ENCODE assay signal across 11 cellular contexts in the genomic region with DNA sequence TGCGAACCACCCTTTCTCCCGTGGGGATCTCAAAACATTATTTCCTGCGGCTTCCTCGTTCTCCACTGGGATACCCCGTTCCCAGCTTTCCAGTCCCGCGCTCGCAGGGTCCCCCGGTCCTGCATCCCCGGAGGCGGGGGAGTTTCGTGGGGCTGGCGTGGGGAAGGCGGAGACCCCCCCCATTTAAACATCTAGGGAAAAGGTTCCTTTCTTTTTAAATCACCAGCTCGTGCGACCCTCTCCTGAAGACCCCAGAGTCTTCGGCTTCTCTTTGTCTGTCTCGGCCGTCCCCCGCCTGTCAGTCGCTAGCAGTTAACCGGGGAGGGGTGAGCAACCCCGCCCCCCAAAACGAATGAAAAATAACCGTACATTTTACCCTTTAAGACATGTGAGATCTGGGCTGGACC. TPM values are rescaled to one million over a fixed set of nuclear protein-coding genes. Genes with fewer than 3 reads are reported as not detected.
DNase-seq lines count a peak whose midpoint lies in the region; ATAC-seq and TF ChIP-seq lines count a peak whose summit lies in the region.
"Had no signal": no experiment of that assay in that cellular context is flagged by ENCODE, and none has a peak within 500 bp of the region (broad histone marks: within the 10 kb centered on the region; RNA-seq: fewer than 3 reads in every experiment).

No MANE protein-coding gene starts in this region.

- DNase-seq in D341Med (ENCODE audit: low spot score) = peak; percentile 57
- peak in 1 of 2 donors; percentile 13 for DNase-seq in central memory CD8-positive, alpha-beta T cell (ENCODE audit: low spot score in 2 of 2)
- DNase-seq in nephron progenitor cell = peak; percentile 59
- DNase-seq in kidney tubule cell (ENCODE audit: low spot score) = no peak
- no peak for DNase-seq in COR-L47 (lab: John Stamatoyannopoulos, UW)
- DNase-seq in colonic mucosa = no peak
- DNase-seq in NCI-H2029 (lab: John Stamatoyannopoulos, UW) = no peak
- DNase-seq: effector CD4-positive, alpha-beta T cell had no signal

- no peak overlapping the region for H3K4me3 ChIP-seq in colonic mucosa

- peaks cover 91% of the 10 kb centered on the region for H3K27me3 ChIP-seq in colonic mucosa

- no peaks in the 10 kb centered on the region for H3K36me3 ChIP-seq in colonic mucosa

- H3K4me1 Mint-ChIP-seq in IgD-negative memory B cell = peaks cover 14 to 20% (median 15%) of the 10 kb centered on the region in 3 donors
- H3K4me1 Mint-ChIP-seq in central memory CD8-positive, alpha-beta T cell = peaks cover 24% of the 10 kb centered on the region
- H3K4me1 Mint-ChIP-seq in nephron progenitor cell = peaks cover 52% of the 10 kb centered on the region

- no peak for ATAC-seq in central memory CD8-positive, alpha-beta T cell (replicated peaks; ENCODE audit: extremely low read depth, poor library complexity, severe bottlenecking)
- ATAC-seq: activated CD4-positive, CD25-positive, alpha-beta regulatory T cell treated with anti-CD3 and anti-CD28 coated beads, Interleukin-2, amount 50 U/mL, for 24 hours had no signal

- no peak overlapping the region for H3K27ac ChIP-seq in colonic mucosa

- no peak overlapping the region for H3K9ac ChIP-seq in colonic mucosa (ENCODE audit: low read depth in 2 of 2, low read length in 2 of 2)

- peaks cover 1% of the 10 kb centered on the region for H3K36me3 Mint-ChIP-seq in IgD-negative memory B cell
- peaks cover 16% of the 10 kb centered on the region for H3K36me3 Mint-ChIP-seq in central memory CD8-positive, alpha-beta T cell (ENCODE audit: insufficient read depth)
- peaks cover 32% of the 10 kb centered on the region for H3K36me3 Mint-ChIP-seq in nephron progenitor cell (ENCODE audit: low read depth)

- peaks cover 12% of the 10 kb centered on the region for H3K4me1 ChIP-seq in colonic mucosa

- TF ChIP-seq CTCF in nephron progenitor cell (IDR thresholded peaks at IDR 0.05) = no peak
- TF ChIP-seq CTCF in colonic mucosa (IDR thresholded peaks at IDR 0.05) = no peak

- peak overlapping the region; percentile 54 to 83 (median 80) for H3K4me3 Mint-ChIP-seq in IgD-negative memory B cell
- peak overlapping the region; percentile 69 for H3K4me3 Mint-ChIP-seq in central memory CD8-positive, alpha-beta T cell
- H3K4me3 Mint-ChIP-seq in nephron progenitor cell = peak overlapping the region; percentile 97

- H3K27me3 Mint-ChIP-seq in IgD-negative memory B cell (peaks cover 68% of the 10 kb centered on the region), nephron progenitor cell (ENCODE audit: low read depth, poor library complexity) (peaks cover 8% of the 10 kb centered on the region)
- peaks cover 98% of the 10 kb centered on the region for H3K27me3 Mint-ChIP-seq in central memory CD8-positive, alpha-beta T cell

- no peaks in the 10 kb centered on the region for H3K9me3 ChIP-seq in colonic mucosa

- peaks cover 0 to 7% (median 4%) of the 10 kb centered on the region in 3 donors for H3K9me3 Mint-ChIP-seq in IgD-negative memory B cell
- no peaks in the 10 kb centered on the region for H3K9me3 Mint-ChIP-seq in central memory CD8-positive, alpha-beta T cell
- no peaks in the 10 kb centered on the region for H3K9me3 Mint-ChIP-seq in nephron progenitor cell

- H3K27ac Mint-ChIP-seq in IgD-negative memory B cell (peak overlapping the region; percentile 69 to 86 (median 73)), nephron progenitor cell (peak overlapping the region; percentile 98)
- H3K27ac Mint-ChIP-seq in central memory CD8-positive, alpha-beta T cell (ENCODE audit: low read depth) = peak overlapping the region; percentile 63

- intact Hi-C loops in colonic mucosa (cut with DNase I) = no loop called here

RNA-seq across cellular contexts. Expression of a gene that starts 0.5 kb away (rescaled TPM):
- polyA plus RNA-seq in IgD-negative memory B cell = not detected
- under 1 TPM in 1 of 2 donors, not detected in 1; 0.96 TPM for total RNA-seq in colonic mucosa
- total RNA-seq: mesenteric fat pad had no signal

RNA-seq across cellular contexts. Expression of a gene that starts 28.3 kb away (rescaled TPM):
- polyA plus RNA-seq in IgD-negative memory B cell = not detected
- total RNA-seq in colonic mucosa = not detected
- total RNA-seq: mesenteric fat pad had no signal

RNA-seq across cellular contexts. Expression of a gene that starts 52.1 kb away (rescaled TPM):
- polyA plus RNA-seq in IgD-negative memory B cell = 108 TPM
- 100 to 1,000 TPM in 1 of 2 donors, 10 to 100 TPM in 1; 98.7 to 139 TPM for total RNA-seq in colonic mucosa

Comparison
In these comparisons a context has a peak if more than half of its experiments do, and no peak if none do; other contexts are left out.
1. DNase-seq: peak in D341Med (single experiment) and nephron progenitor cell (single experiment); none in kidney tubule cell (single experiment), COR-L47 (single experiment), colonic mucosa (single experiment) and NCI-H2029 (single experiment).
2. Peak in every context shown above with its lines, with median percentiles within 50 percentile points of each other: H3K27ac Mint-ChIP-seq and H3K4me3 Mint-ChIP-seq.